In genomic region chr11:66745356-66746235, GRCh38 we compare ENCODE assay signal across 8 cellular contexts. TPM values are rescaled to one million over a fixed set of nuclear protein-coding genes. Genes with fewer than 3 reads are reported as not detected.
A peak's percentile ranks its signal among the peaks of the same experiment; 100 is the strongest.
DNase-seq lines count a peak whose midpoint lies in the region; ATAC-seq and TF ChIP-seq lines count a peak whose summit lies in the region.

No MANE protein-coding gene starts in this region.

- H3K27me3 ChIP-seq in Panc1 (ENCODE audit: control insufficient read depth, insufficient read depth, low read length), result no peaks in the 10 kb centered on the region
- H3K27me3 ChIP-seq in ascending aorta, result no peaks in the 10 kb centered on the region

- H3K9me3 ChIP-seq in Panc1 (ENCODE audit: control insufficient read depth, insufficient read depth, low read depth, low read length) (no peaks in the 10 kb centered on the region), ascending aorta (no peaks in the 10 kb centered on the region)

- H3K4me1 ChIP-seq in Panc1 (ENCODE audit: control insufficient read depth, insufficient read depth, low read length) (peaks cover 4% of the 10 kb centered on the region), ascending aorta (peaks cover 3 to 14% of the 10 kb centered on the region in 2 donors)

- CTCF ChIA-PET in Panc1 (lab: Charles Lee), result interaction anchor here (0.5 kb wide), 1 partner anchor 1676 kb away, joined by 3 read pairs; no protein-coding TSS in a partner anchor

- H3K27ac ChIP-seq in Panc1 (ENCODE audit: low read length) (peak overlapping the region; percentile 87), ascending aorta (peak overlapping the region; percentile 40 to 48)

- peaks cover 3 to 10% (median 4%) of the 10 kb centered on the region in 3 donors for H3K27me3 Mint-ChIP-seq in immature natural killer cell (ENCODE audit: low read depth in 3 of 3)

- H3K36me3 ChIP-seq in Panc1 (ENCODE audit: control insufficient read depth, insufficient read depth, low read length), result no peaks in the 10 kb centered on the region
- H3K36me3 ChIP-seq in ascending aorta, result no peaks in the 10 kb centered on the region

- H3K4me3 ChIP-seq in Panc1 (ENCODE audit: low read depth in 2 of 2, low read length in 2 of 2), result peak overlapping the region; percentile 83 to 85
- peak overlapping the region; percentile 94 to 96 for H3K4me3 ChIP-seq in ascending aorta

- no peaks in the 10 kb centered on the region for H3K9me3 Mint-ChIP-seq in immature natural killer cell

- ATAC-seq in HG03066 (IDR thresholded peaks at IDR 0.05; ENCODE audit: low read depth, unreplicated experiment) (peak; percentile 32), Panc1 (peak; percentile 81)

- H3K36me3 Mint-ChIP-seq in immature natural killer cell, result no peaks in the 10 kb centered on the region

- in situ Hi-C loops in Panc1 (cut with HindIII; ENCODE audit: low pct_unique_long_range_greater_than_20kb, low sequenced_read_pairs), result no loop called here

- DNase-seq in NCI-H1417 (lab: John Stamatoyannopoulos, UW), result peak; percentile 49 to 83 (median 83)
- no peak for DNase-seq in NCI-H1417 treated with DMSO at 0.1 percent for 48 hours (lab: John Stamatoyannopoulos, UW)
- DNase-seq in Panc1 (ENCODE audit: low read depth, low spot score), result no peak
- DNase-seq in ascending aorta (ENCODE audit: low spot score in 2 of 2), result no peak
- DNase-seq in immature natural killer cell, result peak in 1 of 3 donors; percentile 7
- peak; percentile 46 for DNase-seq in stimulated activated CD4-positive, alpha-beta T cell treated with anti-CD3 and anti-CD28 coated beads, Interleukin-1b, Interleukin-23, amount 100 ng/mL, for 48 hours
- DNase-seq in hepatic stellate cell (ENCODE audit: low spot score), result no peak

- POLR2A ChIA-PET in Panc1 (lab: Charles Lee), result interaction anchor here (0.5 to 0.7 kb wide), 2 partner anchors 35 to 130 kb away, joined by 3 to 5 read pairs; no protein-coding TSS in a partner anchor

- TF ChIP-seq CTCF in Panc1 (IDR thresholded peaks at IDR 0.05), result no peak
- TF ChIP-seq CTCF in ascending aorta (IDR thresholded peaks at IDR 0.05), result no peak

- H3K4me1 Mint-ChIP-seq in immature natural killer cell, result peaks cover 8 to 10% of the 10 kb centered on the region in 2 donors

- H3K4me3 Mint-ChIP-seq in immature natural killer cell, result peak overlapping the region; percentile 84 to 95 (median 93)

- BruUV-seq in Panc1 (replicated peaks; lab: Mats Ljungman, UMichigan), result no TSS peak

- intact Hi-C loops in Panc1 (cut with micrococcal nuclease; ENCODE audit: unreplicated experiment), result loop anchor here (10.0 kb wide), 1 partner anchor 51 kb away; no protein-coding TSS in a partner anchor
- intact Hi-C loops in ascending aorta (cut with DNase I), result loop anchor here (2.0 kb wide), 1 partner anchor 69 kb away; the partner anchor contains the start of gene RBM4B

- peak overlapping the region in 2 of 6 donors; percentile 55 to 70 for H3K27ac Mint-ChIP-seq in immature natural killer cell

RNA-seq across cellular contexts. Expression of gene SPTBN2, which starts 16.6 kb away (rescaled TPM):
- total RNA-seq in Panc1 (2021; ENCODE audit: unreplicated experiment) (7.3 TPM), ascending aorta (3.2 TPM)
- polyA plus RNA-seq in Panc1 (2012; ENCODE audit: insufficient read length), result 7.8 TPM
- polyA plus RNA-seq in immature natural killer cell, result not detected

Comparison
In these comparisons a context has a peak if more than half of its experiments do, and no peak if none do; other contexts are left out.
1. DNase-seq: peak in NCI-H1417 (3 of 3) and stimulated activated CD4-positive, alpha-beta T cell treated with anti-CD3 and anti-CD28 coated beads, Interleukin-1b, Interleukin-23, amount 100 ng/mL, for 48 hours (single experiment); none in NCI-H1417 treated with DMSO at 0.1 percent for 48 hours (single experiment), Panc1 (single experiment), ascending aorta (0 of 2) and hepatic stellate cell (single experiment).